Comparison of ENCODE assay signal across 1 cellular context in genomic region chr9:125649826-125650225, GRCh38.
TF ChIP-seq lines count a peak whose summit lies in the region.

No MANE protein-coding gene starts in this region.

TF ChIP-seq in endothelial cell of umbilical vein, 7 proteins besides CTCF, POLR2A, EP300 and RAD21:
- TF ChIP-seq GATA2 (IDR thresholded peaks at IDR 0.05; ENCODE audit: insufficient read depth, insufficient read length, low read depth, low read length), result no peak
- TF ChIP-seq EZH2 (IDR thresholded peaks at IDR 0.05; ENCODE audit: borderline replicate concordance, low read depth, low read length, severe bottlenecking), result no peak
- TF ChIP-seq FOS (IDR thresholded peaks at IDR 0.05; ENCODE audit: borderline replicate concordance, insufficient read depth, low read length), result no peak
- TF ChIP-seq JUN (IDR thresholded peaks at IDR 0.05; ENCODE audit: borderline replicate concordance, insufficient read depth, insufficient read length, low read depth), result no peak
- TF ChIP-seq POLR2AphosphoS5 (IDR thresholded peaks at IDR 0.05; ENCODE audit: insufficient read depth, low read depth, low read length), result no peak
- TF ChIP-seq, protein P1, sequence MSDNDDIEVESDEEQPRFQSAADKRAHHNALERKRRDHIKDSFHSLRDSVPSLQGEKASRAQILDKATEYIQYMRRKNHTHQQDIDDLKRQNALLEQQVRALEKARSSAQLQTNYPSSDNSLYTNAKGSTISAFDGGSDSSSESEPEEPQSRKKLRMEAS (IDR thresholded peaks at IDR 0.05; ENCODE audit: insufficient read depth, insufficient read length), result no peak
- no peak for TF ChIP-seq MYC (IDR thresholded peaks at IDR 0.05; ENCODE audit: low read depth, low read length)
